In genomic region chr15:78327442-78327841, GRCh38 we compare ENCODE assay signal across 1 cellular context.
TF ChIP-seq lines count a peak whose summit lies in the region.

No MANE protein-coding gene starts in this region.

TF ChIP-seq in K562, 482 proteins besides CTCF, POLR2A, EP300 and RAD21:
- TF ChIP-seq KDM4B (IDR thresholded peaks at IDR 0.05; ENCODE audit: borderline replicate concordance in 2 of 2, low read depth in 1 of 2) (no peak), CEBPB (tag; IDR thresholded peaks at IDR 0.05) (peak; percentile 25; the same call in 1 of the 2 replicates)
TF ChIP-seq in K562: peak in this region for 1.
